In genomic region chrX:45191383-45191782, GRCh38 we compare ENCODE assay signal across 17 cellular contexts. TPM values are rescaled to one million over a fixed set of nuclear protein-coding genes. Genes with fewer than 3 reads are reported as not detected.
DNase-seq lines count a peak whose midpoint lies in the region; ATAC-seq and TF ChIP-seq lines count a peak whose summit lies in the region.
"Had no signal": no experiment of that assay in that cellular context is flagged by ENCODE, and none has a peak within 500 bp of the region (broad histone marks: within the 10 kb centered on the region; RNA-seq: fewer than 3 reads in every experiment).

No MANE protein-coding gene starts in this region.

- TF ChIP-seq CTCF in activated B cell treated with CpG ODN at 0.5 μM for 24 hours (IDR thresholded peaks at IDR 0.05): no peak

- ATAC-seq in activated T-cell treated with anti-CD3 and anti-CD28 coated beads, Interleukin-2, amount 50 U/mL, for 4 hours: peak; percentile 43 to 48
- ATAC-seq in HG03565 (IDR thresholded peaks at IDR 0.05; ENCODE audit: unreplicated experiment) (peak; percentile 61), activated B cell treated with CpG ODN at 0.5 μM for 24 hours (ENCODE audit: low read depth) (no peak), GM21619 (IDR thresholded peaks at IDR 0.05; ENCODE audit: unreplicated experiment) (no peak), GM19328 (IDR thresholded peaks at IDR 0.05; ENCODE audit: unreplicated experiment) (no peak)
- peak; percentile 81 for ATAC-seq in stimulated activated memory B cell treated with anti-CD40 and anti-IgM and Interleukin-4, amounts not matched to agents 10 μg/mL and 1 μg/mL and 100 μg/mL, for 72 hours
- ATAC-seq: effector memory CD8-positive, alpha-beta T cell; gastroesophageal sphincter had no signal

- peak overlapping the region; percentile 77 for H3K27ac Mint-ChIP-seq in activated B cell treated with CpG ODN at 0.5 μM for 24 hours
- peak overlapping the region; percentile 42 for H3K27ac Mint-ChIP-seq in stimulated activated memory B cell treated with anti-CD40 and anti-IgM and Interleukin-4, amounts not matched to agents 10 μg/mL and 1 μg/mL and 100 μg/mL, for 72 hours
- H3K27ac Mint-ChIP-seq: brain; effector memory CD8-positive, alpha-beta T cell; type B pancreatic cell had no signal

- no peak for DNase-seq in activated T-cell treated with anti-CD3 and anti-CD28 coated beads, Interleukin-2, amount 50 U/mL, for 4 hours
- no peak for DNase-seq in activated T-cell treated with anti-CD3 and anti-CD28 coated beads, Interleukin-2, amount 50 U/mL, for 1 hour
- DNase-seq in activated B cell treated with CpG ODN at 0.5 μM for 24 hours: no peak
- no peak for DNase-seq in amniotic stem cell (lab: John Stamatoyannopoulos, UW)
- DNase-seq: ACHN; Calu3; effector memory CD8-positive, alpha-beta T cell; islet precursor cell; Karpas-422 had no signal

- no peak overlapping the region for H3K4me3 Mint-ChIP-seq in activated T-cell treated with anti-CD3 and anti-CD28 coated beads, Interleukin-2, amount 50 U/mL, for 4 hours
- peak overlapping the region; percentile 32 for H3K4me3 Mint-ChIP-seq in activated B cell treated with CpG ODN at 0.5 μM for 24 hours
- H3K4me3 Mint-ChIP-seq in stimulated activated memory B cell treated with anti-CD40 and anti-IgM and Interleukin-4, amounts not matched to agents 10 μg/mL and 1 μg/mL and 100 μg/mL, for 72 hours: peak overlapping the region; percentile 38
- H3K4me3 Mint-ChIP-seq: brain; effector memory CD8-positive, alpha-beta T cell; type B pancreatic cell had no signal

- peaks cover 21% of the 10 kb centered on the region for H3K4me1 Mint-ChIP-seq in activated T-cell treated with anti-CD3 and anti-CD28 coated beads, Interleukin-2, amount 50 U/mL, for 4 hours (ENCODE audit: low read depth)
- H3K4me1 Mint-ChIP-seq in activated B cell treated with CpG ODN at 0.5 μM for 24 hours: peaks cover 24% of the 10 kb centered on the region
- peaks cover 26% of the 10 kb centered on the region for H3K4me1 Mint-ChIP-seq in stimulated activated memory B cell treated with anti-CD40 and anti-IgM and Interleukin-4, amounts not matched to agents 10 μg/mL and 1 μg/mL and 100 μg/mL, for 72 hours

- POLR2A ChIA-PET in activated B cell treated with CpG ODN at 0.5 μM for 24 hours (lab: Charles Lee): no interaction called here

- H3K9me3 Mint-ChIP-seq in activated T-cell treated with anti-CD3 and anti-CD28 coated beads, Interleukin-2, amount 50 U/mL, for 4 hours: no peaks in the 10 kb centered on the region
- no peaks in the 10 kb centered on the region for H3K9me3 Mint-ChIP-seq in activated B cell treated with CpG ODN at 0.5 μM for 24 hours
- H3K9me3 Mint-ChIP-seq in stimulated activated memory B cell treated with anti-CD40 and anti-IgM and Interleukin-4, amounts not matched to agents 10 μg/mL and 1 μg/mL and 100 μg/mL, for 72 hours: no peaks in the 10 kb centered on the region
- H3K9me3 Mint-ChIP-seq: effector memory CD8-positive, alpha-beta T cell; type B pancreatic cell had no signal

- no peaks in the 10 kb centered on the region for H3K36me3 Mint-ChIP-seq in activated T-cell treated with anti-CD3 and anti-CD28 coated beads, Interleukin-2, amount 50 U/mL, for 4 hours (ENCODE audit: insufficient read depth)
- H3K36me3 Mint-ChIP-seq in activated B cell treated with CpG ODN at 0.5 μM for 24 hours (ENCODE audit: low read depth): no peaks in the 10 kb centered on the region
- H3K36me3 Mint-ChIP-seq in stimulated activated memory B cell treated with anti-CD40 and anti-IgM and Interleukin-4, amounts not matched to agents 10 μg/mL and 1 μg/mL and 100 μg/mL, for 72 hours: no peaks in the 10 kb centered on the region
- H3K36me3 Mint-ChIP-seq: brain, type B pancreatic cell had no signal

- CTCF ChIA-PET in activated B cell treated with CpG ODN at 0.5 μM for 24 hours (lab: Charles Lee): interaction anchor here (0.5 kb wide), 1 partner anchor 603 kb away, joined by 3 read pairs; no protein-coding TSS in a partner anchor

- H3K27me3 Mint-ChIP-seq in activated T-cell treated with anti-CD3 and anti-CD28 coated beads, Interleukin-2, amount 50 U/mL, for 4 hours (ENCODE audit: low read depth): no peaks in the 10 kb centered on the region
- no peaks in the 10 kb centered on the region for H3K27me3 Mint-ChIP-seq in activated B cell treated with CpG ODN at 0.5 μM for 24 hours
- H3K27me3 Mint-ChIP-seq in stimulated activated memory B cell treated with anti-CD40 and anti-IgM and Interleukin-4, amounts not matched to agents 10 μg/mL and 1 μg/mL and 100 μg/mL, for 72 hours: no peaks in the 10 kb centered on the region
- H3K27me3 Mint-ChIP-seq: effector memory CD8-positive, alpha-beta T cell had no signal

- intact Hi-C loops in activated B cell treated with CpG ODN at 0.5 μM for 24 hours (cut with micrococcal nuclease): no loop called here

RNA-seq across cellular contexts. Expression of gene DIPK2B, which starts 9.3 kb away (rescaled TPM):
- total RNA-seq in activated T-cell treated with anti-CD3 and anti-CD28 coated beads, Interleukin-2, amount 50 U/mL, for 4 hours: under 1 TPM in 1 of 3 donors, not detected in 2; 0.08 TPM
- not detected in 2 replicates for total RNA-seq in activated B cell treated with CpG ODN at 0.5 μM for 24 hours
- total RNA-seq: Calu3, SJSA1 had no signal

Comparison
In these comparisons a context has a peak if more than half of its experiments do, and no peak if none do; other contexts are left out.
1. ATAC-seq: peak in activated T-cell treated with anti-CD3 and anti-CD28 coated beads, Interleukin-2, amount 50 U/mL, for 4 hours (2 of 2), HG03565 (single experiment) and stimulated activated memory B cell treated with anti-CD40 and anti-IgM and Interleukin-4, amounts not matched to agents 10 μg/mL and 1 μg/mL and 100 μg/mL, for 72 hours (single experiment); none in activated B cell treated with CpG ODN at 0.5 μM for 24 hours (single experiment), GM21619 (single experiment) and GM19328 (single experiment).